Comparison of ENCODE assay signal across 8 cellular contexts in the genomic region with DNA sequence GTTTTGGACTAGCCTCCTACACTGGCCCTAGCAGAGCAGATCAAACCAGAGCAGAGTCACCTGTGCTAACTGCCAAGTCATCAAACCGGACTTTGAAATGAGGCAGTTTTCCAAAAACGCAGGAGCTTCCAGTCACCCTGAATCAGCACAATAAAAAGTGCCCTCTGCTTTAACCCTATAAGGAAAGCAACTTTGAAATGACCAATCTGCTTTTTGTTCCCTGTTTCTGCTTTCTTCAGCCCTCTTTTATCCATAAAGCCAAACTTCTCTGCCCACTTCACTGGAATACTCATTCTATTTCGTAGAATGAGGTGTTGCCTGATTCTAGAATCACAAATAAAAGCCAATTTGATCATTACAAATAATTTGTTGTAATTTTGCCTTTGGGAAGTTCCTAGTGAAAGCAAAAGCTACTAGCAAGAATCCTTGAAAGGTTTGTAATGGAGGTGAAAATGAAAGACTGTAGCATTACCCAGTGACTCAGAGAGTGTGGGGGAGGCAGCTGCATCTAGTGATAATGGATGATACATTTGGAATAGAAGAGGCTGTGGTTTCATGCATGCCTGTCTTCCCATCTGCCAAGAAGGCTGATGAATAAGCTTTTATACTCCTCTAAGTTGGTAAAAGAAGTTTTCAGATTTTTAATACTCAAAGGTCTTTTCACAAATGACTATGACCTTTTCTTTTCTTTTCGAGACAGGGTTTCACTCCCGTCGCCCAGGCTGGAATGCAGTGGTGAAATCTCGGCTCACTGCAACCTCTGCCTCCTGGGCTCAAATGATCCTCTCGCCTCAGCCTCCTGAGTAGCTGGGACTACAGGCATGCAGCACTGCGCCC. TPM values are rescaled to one million over a fixed set of nuclear protein-coding genes. Genes with fewer than 3 reads are reported as not detected.
A peak's percentile ranks its signal among the peaks of the same experiment; 100 is the strongest.
DNase-seq lines count a peak whose midpoint lies in the region; ATAC-seq lines count a peak whose summit lies in the region.

No MANE protein-coding gene starts in this region.

- H2AFZ ChIP-seq in neuron (ENCODE audit: low read depth, low read length), result peak overlapping the region; percentile 86

- H3K4me1 ChIP-seq in endocrine pancreas (ENCODE audit: control insufficient read depth, insufficient read depth, low read length) (no peaks in the 10 kb centered on the region), neuron (ENCODE audit: insufficient read depth, low read length) (peaks cover 15% of the 10 kb centered on the region)

- H3K9ac ChIP-seq in endocrine pancreas (ENCODE audit: control insufficient read depth, insufficient read depth, low read length), result no peak overlapping the region

- DNase-seq in CD1c-positive myeloid dendritic cell (ENCODE audit: extremely low spot score) (peak; percentile 8), NCI-H460 (ENCODE audit: extremely low read depth, low read depth) (peak; percentile 64), DMS53 (lab: John Stamatoyannopoulos, UW) (no peak)

- H3K27me3 ChIP-seq in endocrine pancreas (ENCODE audit: control insufficient read depth, insufficient read depth, low read length), result no peaks in the 10 kb centered on the region
- H3K27me3 ChIP-seq in neuron (ENCODE audit: insufficient read depth, low read length), result no peaks in the 10 kb centered on the region

- ATAC-seq in HG02571 (IDR thresholded peaks at IDR 0.05; ENCODE audit: unreplicated experiment), result no peak
- ATAC-seq in GM21619 (IDR thresholded peaks at IDR 0.05; ENCODE audit: unreplicated experiment), result no peak
- ATAC-seq in HG02623 (IDR thresholded peaks at IDR 0.05; ENCODE audit: unreplicated experiment), result no peak

- peak overlapping the region; percentile 4 for H3K4me3 ChIP-seq in endocrine pancreas (ENCODE audit: control insufficient read depth, insufficient read depth, low read length)
- H3K4me3 ChIP-seq in neuron (ENCODE audit: low read length), result no peak overlapping the region

- H3K36me3 ChIP-seq in endocrine pancreas (ENCODE audit: control insufficient read depth, insufficient read depth, low read length), result no peaks in the 10 kb centered on the region
- H3K36me3 ChIP-seq in neuron (ENCODE audit: insufficient read depth, low read length), result no peaks in the 10 kb centered on the region

- H3K9me3 ChIP-seq in endocrine pancreas (ENCODE audit: control insufficient read depth, low read length) (no peaks in the 10 kb centered on the region), neuron (ENCODE audit: low read length) (no peaks in the 10 kb centered on the region)

RNA-seq across cellular contexts. Expression of a gene that starts 14.9 kb away (rescaled TPM):
- 0.46 TPM in 1 of 2 replicates, not detected in the other for total RNA-seq in NCI-H460 (2014; rRNA removed; shearing (Covaris generic))
- polyA plus RNA-seq in NCI-H460 (2014; cell fraction: nucleus; rRNA removed), result 0.10 and 1.7 TPM in 2 replicates

RNA-seq across cellular contexts. Expression of a gene that starts 18.1 kb away (rescaled TPM):
- total RNA-seq in NCI-H460 (2014; rRNA removed; shearing (Covaris generic)), result 1.4 and 3.2 TPM in 2 replicates
- polyA plus RNA-seq in NCI-H460 (2014; cell fraction: nucleus; rRNA removed), result 0.24 and 1.3 TPM in 2 replicates

RNA-seq across cellular contexts. Expression of a gene that starts 33.8 kb away (rescaled TPM):
- not detected in 2 replicates for total RNA-seq in NCI-H460 (2014; rRNA removed; shearing (Covaris generic))
- polyA plus RNA-seq in NCI-H460 (2014; cell fraction: nucleus; rRNA removed), result not detected in 2 replicates

RNA-seq across cellular contexts. Expression of a gene that starts 53.9 kb away (rescaled TPM):
- total RNA-seq in NCI-H460 (2014; rRNA removed; shearing (Covaris generic)), result not detected in 2 replicates
- not detected in 2 replicates for polyA plus RNA-seq in NCI-H460 (2014; cell fraction: nucleus; rRNA removed)
